In genomic region chr3:72273615-72274014, GRCh38 we compare ENCODE assay signal across 13 cellular contexts.
DNase-seq lines count a peak whose midpoint lies in the region; ATAC-seq and TF ChIP-seq lines count a peak whose summit lies in the region.
"Had no signal": no experiment of that assay in that cellular context is flagged by ENCODE, and none has a peak within 500 bp of the region (broad histone marks: within the 10 kb centered on the region; RNA-seq: fewer than 3 reads in every experiment).

No MANE protein-coding gene starts in this region.

- H3K9me2 ChIP-seq in GM23338 (ENCODE audit: insufficient read depth): peaks cover 2% of the 10 kb centered on the region; the same call in 1 of the 2 replicates

- peak; percentile 98 for ATAC-seq in GM23338
- no peak for ATAC-seq in GM21529 (IDR thresholded peaks at IDR 0.05; ENCODE audit: unreplicated experiment)

- no peaks in the 10 kb centered on the region; the same call in 1 of the 2 replicates for H3K4me1 ChIP-seq in GM23338 (ENCODE audit: insufficient read depth)

- TF ChIP-seq CTCF in GM23338 (conservative IDR thresholded peaks at IDR 0.05; ENCODE audit: low read depth in 2 of 2): no peak

- H3K27ac Mint-ChIP-seq in GM23338: no peak overlapping the region

- H3K27me3 ChIP-seq in GM23338 (ENCODE audit: insufficient read depth): no peaks in the 10 kb centered on the region

- H3K9me3 Mint-ChIP-seq in GM23338: no peaks in the 10 kb centered on the region
- H3K9me3 Mint-ChIP-seq: T-helper 1 cell treated with Interleukin-12 subunit alpha and Interleukin-12 subunit beta and Interleukin-4 antibody, amounts not matched to agents 30 μg/mL and 1 μg/mL, for 36 hours had no signal

- peak overlapping the region; percentile 29; the same call in 1 of the 2 replicates for H2AFZ ChIP-seq in GM23338
- H2AFZ ChIP-seq: parathyroid adenoma had no signal

- no peaks in the 10 kb centered on the region for H4K20me1 ChIP-seq in GM23338 (replicated peaks; ENCODE audit: insufficient read depth)

- no peak overlapping the region for H3K4me3 Mint-ChIP-seq in GM23338

- H3K27ac ChIP-seq in GM23338 (ENCODE audit: low read depth): no peak overlapping the region
- peak overlapping the region; percentile 94 for H3K27ac ChIP-seq in temporal lobe (ENCODE audit: low read depth, low read length)
- H3K27ac ChIP-seq: parathyroid adenoma had no signal

- no peaks in the 10 kb centered on the region for H3K36me3 ChIP-seq in GM23338 (ENCODE audit: insufficient read depth)

- H3K4me2 ChIP-seq in GM23338: no peak overlapping the region

- DNase-seq in GM23338 (ENCODE audit: low spot score) (peak; percentile 73), amniotic epithelial cell (ENCODE audit: low read depth) (peak; percentile 95), iPS-NIHi7 (ENCODE audit: extremely low spot score) (peak; percentile 78), DMS153 treated with DMSO at 0.1 percent for 48 hours (lab: John Stamatoyannopoulos, UW; ENCODE audit: unreplicated experiment) (no peak), DMS79 (lab: John Stamatoyannopoulos, UW) (no peak), GM19240 (ENCODE audit: insufficient read length, low spot score) (no peak)
- DNase-seq: activated CD8-positive, alpha-beta memory T cell treated with anti-CD3 and anti-CD28 coated beads, Interleukin-2, amount 50 U/mL, for 48 hours; cerebellar nuclear complex; NCI-H510A treated with DMSO at 0.1 percent for 48 hours had no signal

- H3K4me3 ChIP-seq in GM23338: no peak overlapping the region

- H3K36me3 Mint-ChIP-seq in GM23338 (ENCODE audit: low read depth): no peaks in the 10 kb centered on the region

- H3K79me2 ChIP-seq in GM23338 (replicated peaks; ENCODE audit: insufficient read depth): no peaks in the 10 kb centered on the region
- H3K79me2 ChIP-seq: parathyroid adenoma had no signal

- H3K27me3 Mint-ChIP-seq in GM23338 (ENCODE audit: insufficient read depth, low read depth, poor library complexity): peaks cover 6% of the 10 kb centered on the region

- no peaks in the 10 kb centered on the region for H3F3A ChIP-seq in GM23338 (replicated peaks; ENCODE audit: low read depth)

- H3K4me1 Mint-ChIP-seq in GM23338: peaks cover 26% of the 10 kb centered on the region

TF ChIP-seq in GM23338, 12 proteins besides CTCF, POLR2A, EP300 and RAD21:
- TF ChIP-seq NANOG (IDR thresholded peaks at IDR 0.05; ENCODE audit: borderline replicate concordance): no peak
- TF ChIP-seq, protein P1, sequence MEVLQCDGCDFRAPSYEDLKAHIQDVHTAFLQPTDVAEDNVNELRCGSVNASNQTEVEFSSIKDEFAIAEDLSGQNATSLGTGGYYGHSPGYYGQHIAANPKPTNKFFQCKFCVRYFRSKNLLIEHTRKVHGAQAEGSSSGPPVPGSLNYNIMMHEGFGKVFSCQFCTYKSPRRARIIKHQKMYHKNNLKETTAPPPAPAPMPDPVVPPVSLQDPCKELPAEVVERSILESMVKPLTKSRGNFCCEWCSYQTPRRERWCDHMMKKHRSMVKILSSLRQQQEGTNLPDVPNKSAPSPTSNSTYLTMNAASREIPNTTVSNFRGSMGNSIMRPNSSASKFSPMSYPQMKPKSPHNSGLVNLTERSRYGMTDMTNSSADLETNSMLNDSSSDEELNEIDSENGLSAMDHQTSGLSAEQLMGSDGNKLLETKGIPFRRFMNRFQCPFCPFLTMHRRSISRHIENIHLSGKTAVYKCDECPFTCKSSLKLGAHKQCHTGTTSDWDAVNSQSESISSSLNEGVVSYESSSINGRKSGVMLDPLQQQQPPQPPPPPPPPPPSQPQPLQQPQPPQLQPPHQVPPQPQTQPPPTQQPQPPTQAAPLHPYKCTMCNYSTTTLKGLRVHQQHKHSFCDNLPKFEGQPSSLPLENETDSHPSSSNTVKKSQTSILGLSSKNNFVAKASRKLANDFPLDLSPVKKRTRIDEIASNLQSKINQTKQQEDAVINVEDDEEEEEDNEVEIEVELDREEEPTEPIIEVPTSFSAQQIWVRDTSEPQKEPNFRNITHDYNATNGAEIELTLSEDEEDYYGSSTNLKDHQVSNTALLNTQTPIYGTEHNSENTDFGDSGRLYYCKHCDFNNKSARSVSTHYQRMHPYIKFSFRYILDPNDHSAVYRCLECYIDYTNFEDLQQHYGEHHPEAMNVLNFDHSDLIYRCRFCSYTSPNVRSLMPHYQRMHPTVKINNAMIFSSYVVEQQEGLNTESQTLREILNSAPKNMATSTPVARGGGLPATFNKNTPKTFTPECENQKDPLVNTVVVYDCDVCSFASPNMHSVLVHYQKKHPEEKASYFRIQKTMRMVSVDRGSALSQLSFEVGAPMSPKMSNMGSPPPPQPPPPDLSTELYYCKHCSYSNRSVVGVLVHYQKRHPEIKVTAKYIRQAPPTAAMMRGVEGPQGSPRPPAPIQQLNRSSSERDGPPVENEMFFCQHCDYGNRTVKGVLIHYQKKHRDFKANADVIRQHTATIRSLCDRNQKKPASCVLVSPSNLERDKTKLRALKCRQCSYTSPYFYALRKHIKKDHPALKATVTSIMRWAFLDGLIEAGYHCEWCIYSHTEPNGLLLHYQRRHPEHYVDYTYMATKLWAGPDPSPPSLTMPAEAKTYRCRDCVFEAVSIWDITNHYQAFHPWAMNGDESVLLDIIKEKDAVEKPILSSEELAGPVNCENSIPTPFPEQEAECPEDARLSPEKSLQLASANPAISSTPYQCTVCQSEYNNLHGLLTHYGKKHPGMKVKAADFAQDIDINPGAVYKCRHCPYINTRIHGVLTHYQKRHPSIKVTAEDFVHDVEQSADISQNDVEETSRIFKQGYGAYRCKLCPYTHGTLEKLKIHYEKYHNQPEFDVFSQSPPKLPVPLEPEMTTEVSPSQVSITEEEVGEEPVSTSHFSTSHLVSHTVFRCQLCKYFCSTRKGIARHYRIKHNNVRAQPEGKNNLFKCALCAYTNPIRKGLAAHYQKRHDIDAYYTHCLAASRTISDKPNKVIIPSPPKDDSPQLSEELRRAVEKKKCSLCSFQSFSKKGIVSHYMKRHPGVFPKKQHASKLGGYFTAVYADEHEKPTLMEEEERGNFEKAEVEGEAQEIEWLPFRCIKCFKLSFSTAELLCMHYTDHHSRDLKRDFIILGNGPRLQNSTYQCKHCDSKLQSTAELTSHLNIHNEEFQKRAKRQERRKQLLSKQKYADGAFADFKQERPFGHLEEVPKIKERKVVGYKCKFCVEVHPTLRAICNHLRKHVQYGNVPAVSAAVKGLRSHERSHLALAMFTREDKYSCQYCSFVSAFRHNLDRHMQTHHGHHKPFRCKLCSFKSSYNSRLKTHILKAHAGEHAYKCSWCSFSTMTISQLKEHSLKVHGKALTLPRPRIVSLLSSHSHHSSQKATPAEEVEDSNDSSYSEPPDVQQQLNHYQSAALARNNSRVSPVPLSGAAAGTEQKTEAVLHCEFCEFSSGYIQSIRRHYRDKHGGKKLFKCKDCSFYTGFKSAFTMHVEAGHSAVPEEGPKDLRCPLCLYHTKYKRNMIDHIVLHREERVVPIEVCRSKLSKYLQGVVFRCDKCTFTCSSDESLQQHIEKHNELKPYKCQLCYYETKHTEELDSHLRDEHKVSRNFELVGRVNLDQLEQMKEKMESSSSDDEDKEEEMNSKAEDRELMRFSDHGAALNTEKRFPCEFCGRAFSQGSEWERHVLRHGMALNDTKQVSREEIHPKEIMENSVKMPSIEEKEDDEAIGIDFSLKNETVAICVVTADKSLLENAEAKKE (CRISPR knock-in tag; IDR thresholded peaks at IDR 0.05): peak; percentile 90

Comparison
In these comparisons a context has a peak if more than half of its experiments do, and no peak if none do; other contexts are left out.
1. DNase-seq: peak in GM23338 (single experiment), amniotic epithelial cell (single experiment) and iPS-NIHi7 (single experiment); none in DMS153 treated with DMSO at 0.1 percent for 48 hours (single experiment), DMS79 (single experiment) and GM19240 (single experiment).